In the genomic region with DNA sequence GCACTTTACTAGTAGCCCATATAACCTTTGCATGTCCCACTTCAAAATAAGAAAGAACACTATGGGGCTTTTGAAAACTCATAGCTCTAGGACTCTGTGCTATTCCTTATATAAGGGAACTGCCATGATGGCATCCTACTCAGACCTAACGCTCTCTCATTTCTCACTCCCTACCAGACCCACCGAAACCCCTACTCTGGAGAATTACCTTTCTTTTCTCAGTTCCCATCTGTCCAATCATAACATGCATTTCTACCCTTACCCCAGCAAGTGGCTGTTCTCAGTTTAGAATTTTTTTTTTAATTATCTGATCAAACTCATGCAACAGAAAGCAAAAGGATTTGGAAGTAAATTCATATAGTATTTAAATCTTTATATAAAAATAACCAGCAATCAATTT, we compare ENCODE assay signal across 15 cellular contexts.
DNase-seq lines count a peak whose midpoint lies in the region; ATAC-seq and TF ChIP-seq lines count a peak whose summit lies in the region.
"Had no signal": no experiment of that assay in that cellular context is flagged by ENCODE, and none has a peak within 500 bp of the region (broad histone marks: within the 10 kb centered on the region; RNA-seq: fewer than 3 reads in every experiment).

No MANE protein-coding gene starts in this region.

- no peaks in the 10 kb centered on the region for H3K4me1 Mint-ChIP-seq in activated naive CD8-positive, alpha-beta T cell treated with anti-CD3 and anti-CD28 coated beads, Interleukin-2, amount 50 U/mL, for 24 hours

- H3K4me3 ChIP-seq in coronary artery = no peak overlapping the region
- H3K4me3 ChIP-seq: K562 had no signal

- peak; percentile 49 for ATAC-seq in GM18517 (IDR thresholded peaks at IDR 0.05; ENCODE audit: unreplicated experiment)
- ATAC-seq in GM21360 (IDR thresholded peaks at IDR 0.05; ENCODE audit: unreplicated experiment) = peak; percentile 73
- ATAC-seq in HG02884 (IDR thresholded peaks at IDR 0.05; ENCODE audit: unreplicated experiment) = peak; percentile 71
- peak; percentile 48 for ATAC-seq in HG03520 (IDR thresholded peaks at IDR 0.05; ENCODE audit: unreplicated experiment)
- no peak for ATAC-seq in activated naive CD8-positive, alpha-beta T cell treated with anti-CD3 and anti-CD28 coated beads, Interleukin-2, amount 50 U/mL, for 24 hours
- ATAC-seq: K562; natural killer cell treated with Interleukin-12 subunit alpha and Interleukin-12 subunit beta and Interleukin-15 and Interleukin-18, amount 100 ng/mL, for 72 hours; T-helper 17 cell had no signal

- TF ChIP-seq CTCF in coronary artery (IDR thresholded peaks at IDR 0.05) = no peak

- H3K36me3 Mint-ChIP-seq in activated naive CD8-positive, alpha-beta T cell treated with anti-CD3 and anti-CD28 coated beads, Interleukin-2, amount 50 U/mL, for 24 hours (ENCODE audit: low read depth) = peaks cover 17% of the 10 kb centered on the region

- H3K27me3 Mint-ChIP-seq in activated naive CD8-positive, alpha-beta T cell treated with anti-CD3 and anti-CD28 coated beads, Interleukin-2, amount 50 U/mL, for 24 hours = no peaks in the 10 kb centered on the region
- H3K27me3 Mint-ChIP-seq: natural killer cell treated with Interleukin-12 subunit alpha and Interleukin-12 subunit beta and Interleukin-15 and Interleukin-18, amount 100 ng/mL, for 72 hours; T-helper 17 cell had no signal

- H3K9me3 Mint-ChIP-seq in activated naive CD8-positive, alpha-beta T cell treated with anti-CD3 and anti-CD28 coated beads, Interleukin-2, amount 50 U/mL, for 24 hours = no peaks in the 10 kb centered on the region
- H3K9me3 Mint-ChIP-seq: activated T-helper 1 cell treated with anti-CD3 and anti-CD28 coated beads, Interleukin-12 subunit alpha, Interleukin-12 subunit beta, Interleukin-2, Interleukin-4 antibody, amounts not matched to agents 30 ng/mL and 10 ng/mL and 1 ng/mL, durations not matched to agents 14 hours and 24 hours and 36 hours; natural killer cell treated with Interleukin-12 subunit alpha and Interleukin-12 subunit beta and Interleukin-15 and Interleukin-18, amount 100 ng/mL, for 72 hours had no signal

- DNase-seq in kidney glomerular epithelial cell (lab: John Stamatoyannopoulos, UW) = no peak
- DNase-seq in stimulated activated CD8-positive, alpha-beta memory T cell treated with anti-CD3 and anti-CD28 coated beads, Interleukin-4, amount 100 ng/mL, for 48 hours = no peak
- no peak for DNase-seq in coronary artery (ENCODE audit: low spot score)
- DNase-seq in activated naive CD8-positive, alpha-beta T cell treated with anti-CD3 and anti-CD28 coated beads, Interleukin-2, amount 50 U/mL, for 24 hours = no peak
- DNase-seq: activated CD4-positive, alpha-beta T cell treated with anti-CD3 and anti-CD28 coated beads for 48 hours; NCI-H526 treated with DMSO at 0.1 percent for 48 hours; RPMI8226; T-helper 17 cell had no signal

- no peak overlapping the region for H3K4me3 Mint-ChIP-seq in activated naive CD8-positive, alpha-beta T cell treated with anti-CD3 and anti-CD28 coated beads, Interleukin-2, amount 50 U/mL, for 24 hours
- H3K4me3 Mint-ChIP-seq: activated T-helper 1 cell treated with anti-CD3 and anti-CD28 coated beads, Interleukin-12 subunit alpha, Interleukin-12 subunit beta, Interleukin-2, Interleukin-4 antibody, amounts not matched to agents 30 ng/mL and 10 ng/mL and 1 ng/mL, durations not matched to agents 14 hours and 24 hours and 36 hours; natural killer cell treated with Interleukin-12 subunit alpha and Interleukin-12 subunit beta and Interleukin-15 and Interleukin-18, amount 100 ng/mL, for 72 hours; T-helper 17 cell had no signal

- no peak overlapping the region for H3K27ac Mint-ChIP-seq in activated naive CD8-positive, alpha-beta T cell treated with anti-CD3 and anti-CD28 coated beads, Interleukin-2, amount 50 U/mL, for 24 hours
- H3K27ac Mint-ChIP-seq: activated T-helper 1 cell treated with anti-CD3 and anti-CD28 coated beads, Interleukin-12 subunit alpha, Interleukin-12 subunit beta, Interleukin-2, Interleukin-4 antibody, amounts not matched to agents 30 ng/mL and 10 ng/mL and 1 ng/mL, durations not matched to agents 14 hours and 24 hours and 36 hours; natural killer cell treated with Interleukin-12 subunit alpha and Interleukin-12 subunit beta and Interleukin-15 and Interleukin-18, amount 100 ng/mL, for 72 hours; T-helper 17 cell had no signal

- no peak overlapping the region for H3K27ac ChIP-seq in coronary artery
